1 cellular context compared by ENCODE assay signal in the genomic region with DNA sequence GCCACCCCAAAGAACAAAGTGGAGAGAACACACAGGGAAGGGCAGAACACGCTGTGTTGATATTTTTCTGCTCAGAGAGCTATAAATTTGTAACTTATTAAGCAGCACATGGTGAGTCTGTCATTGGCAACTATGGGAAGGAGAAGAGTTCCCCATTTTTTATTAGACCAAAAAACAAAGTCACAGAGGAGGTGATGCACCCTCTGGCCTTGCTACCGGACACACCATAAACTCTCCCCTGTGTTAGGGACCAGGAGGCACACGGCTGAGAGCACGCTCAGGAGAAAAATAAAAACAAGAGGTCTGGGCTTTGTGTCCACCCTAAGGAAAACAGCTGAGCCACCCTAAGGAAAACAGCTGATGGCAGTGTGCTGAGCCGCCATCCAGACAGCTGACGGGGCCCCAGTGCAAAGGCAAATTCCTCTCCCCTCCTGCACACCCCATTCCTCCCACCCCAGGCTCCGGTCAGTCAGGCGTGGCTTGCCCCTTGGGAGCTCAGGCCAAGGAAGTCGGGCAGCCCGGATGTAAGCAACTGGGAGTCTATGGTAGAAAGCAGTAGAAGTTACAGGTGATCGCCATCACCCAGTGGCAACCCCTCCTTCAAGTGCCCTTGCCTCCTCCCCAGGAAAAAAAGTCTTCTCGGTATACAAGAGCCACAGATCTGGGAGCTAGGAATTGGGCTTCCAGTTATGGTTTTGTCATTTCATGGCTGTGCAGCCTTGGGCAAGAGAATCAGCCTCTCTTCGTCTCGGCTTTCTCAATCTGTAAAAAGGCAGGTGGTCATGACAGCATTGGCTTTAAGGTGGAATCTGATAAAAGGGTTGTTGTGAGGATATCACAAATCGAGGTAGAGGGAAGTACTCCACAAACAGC.
TF ChIP-seq lines count a peak whose summit lies in the region.

No MANE protein-coding gene starts in this region.

TF ChIP-seq in H1, 55 proteins besides CTCF, POLR2A, EP300 and RAD21:
- TF ChIP-seq SP4 (IDR thresholded peaks at IDR 0.05; ENCODE audit: low read length), result no peak
- TF ChIP-seq RFX5 (IDR thresholded peaks at IDR 0.05; ENCODE audit: borderline replicate concordance, low read depth, low read length), result no peak
- TF ChIP-seq HDAC2 (IDR thresholded peaks at IDR 0.05; ENCODE audit: borderline replicate concordance in 1 of 2, low read depth in 2 of 2, low read length in 2 of 2), result no peak
- TF ChIP-seq KDM5A (IDR thresholded peaks at IDR 0.05; ENCODE audit: low read length), result no peak
- no peak for TF ChIP-seq JUN (IDR thresholded peaks at IDR 0.05; ENCODE audit: low read depth, low read length)
- TF ChIP-seq, protein P1, sequence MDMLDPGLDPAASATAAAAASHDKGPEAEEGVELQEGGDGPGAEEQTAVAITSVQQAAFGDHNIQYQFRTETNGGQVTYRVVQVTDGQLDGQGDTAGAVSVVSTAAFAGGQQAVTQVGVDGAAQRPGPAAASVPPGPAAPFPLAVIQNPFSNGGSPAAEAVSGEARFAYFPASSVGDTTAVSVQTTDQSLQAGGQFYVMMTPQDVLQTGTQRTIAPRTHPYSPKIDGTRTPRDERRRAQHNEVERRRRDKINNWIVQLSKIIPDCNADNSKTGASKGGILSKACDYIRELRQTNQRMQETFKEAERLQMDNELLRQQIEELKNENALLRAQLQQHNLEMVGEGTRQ (IDR thresholded peaks at IDR 0.05; ENCODE audit: low read length), result no peak
- no peak for TF ChIP-seq RXRA (IDR thresholded peaks at IDR 0.05; ENCODE audit: insufficient read depth, low read depth, low read length)
- no peak for TF ChIP-seq SAP30 (IDR thresholded peaks at IDR 0.05; ENCODE audit: insufficient read depth, insufficient replicate concordance, low read length)
- no peak for TF ChIP-seq RNF2 (IDR thresholded peaks at IDR 0.05; ENCODE audit: borderline replicate concordance, low read depth, low read length, missing control alignments, poor library complexity, severe bottlenecking)
- no peak for TF ChIP-seq GABPA (IDR thresholded peaks at IDR 0.05; ENCODE audit: borderline replicate concordance, insufficient read depth, low read length)
- no peak for TF ChIP-seq BACH1 (IDR thresholded peaks at IDR 0.05; ENCODE audit: low read length)
- no peak for TF ChIP-seq ASH2L (IDR thresholded peaks at IDR 0.05; ENCODE audit: low read length)
